In genomic region chr11:77508031-77508430, GRCh38 we compare ENCODE assay signal across 17 cellular contexts. TPM values are rescaled to one million over a fixed set of nuclear protein-coding genes. Genes with fewer than 3 reads are reported as not detected.
DNase-seq lines count a peak whose midpoint lies in the region; ATAC-seq and TF ChIP-seq lines count a peak whose summit lies in the region.
"Had no signal": no experiment of that assay in that cellular context is flagged by ENCODE, and none has a peak within 500 bp of the region (broad histone marks: within the 10 kb centered on the region; RNA-seq: fewer than 3 reads in every experiment).

No MANE protein-coding gene starts in this region.

- DNase-seq in SK-N-SH (no peak), RWPE2 (ENCODE audit: low spot score) (no peak), foreskin fibroblast (no peak), SJCRH30 (no peak), OCI-M1 (lab: John Stamatoyannopoulos, UW) (no peak)
- DNase-seq: CD4-positive, CD25-positive, alpha-beta regulatory T cell; DMS79 treated with DMSO at 0.1 percent for 48 hours; NCI-H1092; NCI-H1694; NCI-H2107; NCI-H226; NCI-H526 treated with DMSO at 0.1 percent for 48 hours; NK-92 treated with Interleukin-12 subunit alpha and Interleukin-12 subunit beta, amount 100 ng/mL, for 24 hours had no signal

- no peak overlapping the region for H3K4me2 ChIP-seq in SK-N-SH

- no peak for TF ChIP-seq EP300 in SK-N-SH (IDR thresholded peaks at IDR 0.05; ENCODE audit: borderline replicate concordance in 1 of 2, low read depth in 1 of 2, low read length in 1 of 2)

- H3K36me3 ChIP-seq in SK-N-SH (replicated peaks in 1 of 2; ENCODE audit: control insufficient read depth in 1 of 2, insufficient read depth in 2 of 2, low read length in 1 of 2) = no peaks in the 10 kb centered on the region
- H3K36me3 ChIP-seq in RWPE2 (ENCODE audit: low read depth) = no peaks in the 10 kb centered on the region
- H3K36me3 ChIP-seq in SJCRH30 = no peaks in the 10 kb centered on the region

- 78% methylated on average over 2 of the region's 2 CpGs for WGBS in SK-N-SH (ENCODE audit: low lambda C conversion rate)

- H4K20me1 ChIP-seq in SK-N-SH (ENCODE audit: insufficient read depth) = peaks cover 4% of the 10 kb centered on the region; the same call in 1 of the 2 replicates

- peaks cover 15% of the 10 kb centered on the region for H3F3A ChIP-seq in SK-N-SH (replicated peaks; ENCODE audit: insufficient read depth)

- POLR2A ChIA-PET in SK-N-SH (lab: Yijun Ruan, JAX) = no interaction called here

- TF ChIP-seq CTCF in SK-N-SH (IDR thresholded peaks at IDR 0.05) (peak; percentile 16; the same call in 1 of the 2 replicates), RWPE2 (IDR thresholded peaks at IDR 0.05; ENCODE audit: poor library complexity, severe bottlenecking) (peak; percentile 22), foreskin fibroblast (IDR thresholded peaks at IDR 0.05; ENCODE audit: low read depth, low read length) (peak; percentile 2)

- H3K4me3 ChIP-seq in SK-N-SH (ENCODE audit: low read depth in 2 of 2, low read length in 1 of 2) = no peak overlapping the region
- no peak overlapping the region for H3K4me3 ChIP-seq in RWPE2 (ENCODE audit: severe bottlenecking)
- H3K4me3 ChIP-seq in foreskin fibroblast (ENCODE audit: low read depth in 1 of 2, low read length in 2 of 2) = no peak overlapping the region
- H3K4me3 ChIP-seq in SJCRH30 = no peak overlapping the region
- H3K4me3 ChIP-seq: SK-N-MC had no signal

- H3K4me1 ChIP-seq in SK-N-SH (ENCODE audit: control insufficient read depth in 1 of 2, insufficient read depth in 2 of 2, low read depth in 1 of 2, low read length in 1 of 2) = peaks cover 7 to 16% of the 10 kb centered on the region in 2 experiments; a peak in 3 of 4 replicates
- peaks cover 45% of the 10 kb centered on the region for H3K4me1 ChIP-seq in RWPE2 (ENCODE audit: insufficient read depth, poor library complexity, severe bottlenecking)
- H3K4me1 ChIP-seq in SJCRH30 = peaks cover 6% of the 10 kb centered on the region; the same call in 1 of the 2 replicates

- ATAC-seq in SK-N-SH treated with all-trans-retinoic acid at 6 μM for 48 hours (no peak), RWPE2 (ENCODE audit: low read depth) (no peak), HG02588 (IDR thresholded peaks at IDR 0.05; ENCODE audit: unreplicated experiment) (no peak), HG03521 (IDR thresholded peaks at IDR 0.05; ENCODE audit: unreplicated experiment) (no peak)

- CTCF ChIA-PET in SK-N-SH (lab: Yijun Ruan, JAX) = interaction anchor here (0.9 to 1.6 kb wide), 3 partner anchors 20 to 380 kb away, joined by 3 to 4 read pairs (median 4); partner anchors contain the start of gene MYO7A

- no peak overlapping the region for H3K9ac ChIP-seq in SK-N-SH

- no peak for TF ChIP-seq RAD21 in SK-N-SH (IDR thresholded peaks at IDR 0.05; ENCODE audit: low read length)

- H3K9me3 ChIP-seq in SK-N-SH (no peaks in the 10 kb centered on the region), RWPE2 (ENCODE audit: severe bottlenecking) (no peaks in the 10 kb centered on the region), SJCRH30 (replicated peaks) (no peaks in the 10 kb centered on the region)

- H3K9me2 ChIP-seq in SK-N-SH = no peaks in the 10 kb centered on the region

- no peaks in the 10 kb centered on the region for H3K79me2 ChIP-seq in SK-N-SH (ENCODE audit: insufficient read depth)

- H3K27ac ChIP-seq in SK-N-SH (ENCODE audit: low read depth in 2 of 2, low read length in 1 of 2) = no peak overlapping the region
- no peak overlapping the region for H3K27ac ChIP-seq in RWPE2 (ENCODE audit: poor library complexity, severe bottlenecking)
- no peak overlapping the region for H3K27ac ChIP-seq in SJCRH30
- H3K27ac ChIP-seq: SK-N-MC had no signal

- no peaks in the 10 kb centered on the region; the same call in 1 of the 2 replicates for H3K27me3 ChIP-seq in SK-N-SH (ENCODE audit: insufficient read depth)
- no peaks in the 10 kb centered on the region for H3K27me3 ChIP-seq in RWPE2 (ENCODE audit: insufficient read depth, poor library complexity, severe bottlenecking)
- H3K27me3 ChIP-seq in SJCRH30 = no peaks in the 10 kb centered on the region

- H2AFZ ChIP-seq in SK-N-SH (ENCODE audit: low read depth) = no peak overlapping the region

TF ChIP-seq in SK-N-SH, 30 proteins besides CTCF, POLR2A, EP300 and RAD21:
- TF ChIP-seq MXI1 (IDR thresholded peaks at IDR 0.05; ENCODE audit: low read depth, low read length) (no peak), NFIC (IDR thresholded peaks at IDR 0.05; ENCODE audit: borderline replicate concordance) (no peak), TEAD4 (IDR thresholded peaks at IDR 0.05; ENCODE audit: borderline replicate concordance, insufficient read depth) (no peak), YY1 (IDR thresholded peaks at IDR 0.05; ENCODE audit: low read depth) (no peak), USF1 (IDR thresholded peaks at IDR 0.05; ENCODE audit: borderline replicate concordance, low read depth) (no peak), NRF1 (IDR thresholded peaks at IDR 0.05; ENCODE audit: low read depth, low read length) (no peak)
TF ChIP-seq in SK-N-SH: peak in this region for 0.

TF ChIP-seq in SK-N-SH treated with all-trans-retinoic acid at 6 μM for 48 hours, 23 proteins besides CTCF, POLR2A, EP300 and RAD21 (continues in another document):
- TF ChIP-seq PATZ1 (CRISPR knock-in tag; IDR thresholded peaks at IDR 0.05; ENCODE audit: borderline replicate concordance) (no peak), ZFP30 (CRISPR knock-in tag; IDR thresholded peaks at IDR 0.05) (no peak), ARNTL (CRISPR knock-in tag; IDR thresholded peaks at IDR 0.05; ENCODE audit: borderline replicate concordance, low read depth) (no peak), CSRNP3 (CRISPR knock-in tag; IDR thresholded peaks at IDR 0.05) (no peak), BACH2 (CRISPR knock-in tag; IDR thresholded peaks at IDR 0.05; ENCODE audit: borderline replicate concordance) (no peak), POU6F1 (CRISPR knock-in tag; IDR thresholded peaks at IDR 0.05; ENCODE audit: borderline replicate concordance, low read depth) (no peak)

RNA-seq across cellular contexts. Expression of gene PAK1, which starts 34.1 kb away (rescaled TPM):
- 14.2 and 17.9 TPM in 2 replicates for polyA plus RNA-seq in SK-N-SH (2012; rRNA removed)
- 10.2 and 11.8 TPM in 2 replicates for polyA plus RNA-seq in SK-N-SH (2012; cell fraction: cytosol; rRNA removed)
- 22.9 and 30.0 TPM in 2 replicates for polyA plus RNA-seq in SK-N-SH (2012; cell fraction: nucleus; rRNA removed)
- total RNA-seq in SJCRH30 (2014; rRNA removed; shearing (Covaris generic)) = 28.7 and 31.2 TPM in 2 replicates
